ENCODE assay signal across 26 cellular contexts in the genomic region with DNA sequence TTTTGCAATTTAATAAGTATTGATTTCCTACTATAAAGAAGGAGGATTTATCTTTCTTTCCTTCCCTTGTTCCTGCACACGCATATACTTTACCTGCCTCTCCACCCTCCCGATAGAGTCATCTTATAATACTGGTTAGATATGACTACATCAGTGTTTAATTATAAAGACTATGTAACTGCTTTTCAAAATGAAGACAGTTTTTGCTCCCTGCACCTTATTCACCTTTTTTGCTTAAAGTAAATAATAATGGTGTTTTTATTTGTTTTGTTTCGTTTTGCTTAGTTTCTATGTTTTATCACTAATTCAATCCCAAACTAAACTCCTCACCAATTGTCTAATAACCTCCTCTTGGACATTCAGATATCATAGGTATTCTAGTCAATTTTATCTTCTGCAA.
"Had no signal": no experiment of that assay in that cellular context is flagged by ENCODE, and none has a peak within 500 bp of the region (broad histone marks: within the 10 kb centered on the region; RNA-seq: fewer than 3 reads in every experiment).

No MANE protein-coding gene starts in this region.

- FAIRE-seq: urothelium cell line had no signal

- ATAC-seq: stimulated activated effector memory CD8-positive, alpha-beta T cell treated with anti-CD3 and anti-CD28 coated beads, Interleukin-12 subunit alpha, Interleukin-12 subunit beta, amount 100 ng/mL, for 72 hours; stimulated activated memory B cell treated with anti-CD40 and anti-IgM and Interleukin-4, amounts not matched to agents 10 μg/mL and 1 μg/mL and 100 μg/mL, for 72 hours; stimulated activated naive B cell treated with anti-CD40 and anti-IgM and Interleukin-4, amounts not matched to agents 10 μg/mL and 1 μg/mL and 100 μg/mL, for 72 hours; stimulated activated naive CD8-positive, alpha-beta T cell treated with anti-CD3 and anti-CD28 coated beads, Interleukin-15, amount 100 ng/mL, for 72 hours; stimulated activated naive CD8-positive, alpha-beta T cell treated with anti-CD3 and anti-CD28 coated beads, Interleukin-15, Interleukin-2, amounts not matched to agents 100 U/mL and 50 U/mL, for 24 hours; upper lobe of right lung had no signal

- DNase-seq: stimulated activated CD4-positive, alpha-beta T cell treated with anti-CD3 and anti-CD28 coated beads, Interleukin-2, amount 100 ng/mL, for 48 hours; stimulated activated CD4-positive, alpha-beta T cell treated with anti-CD3 and anti-CD28 coated beads, Interleukin-4, amount 100 ng/mL, for 1 hour; stimulated activated CD4-positive, alpha-beta T cell treated with anti-CD3 and anti-CD28 coated beads, Interleukin-4, amount 100 ng/mL, for 24 hours; stimulated activated CD4-positive, alpha-beta T cell treated with anti-CD3 and anti-CD28 coated beads, Interleukin-4, amount 100 ng/mL, for 4 hours; stimulated activated CD8-positive, alpha-beta memory T cell treated with anti-CD3 and anti-CD28 coated beads, Interleukin-4, amount 100 ng/mL, for 48 hours; stimulated activated naive B cell treated with anti-CD40 and anti-IgM and Interleukin-4, amounts not matched to agents 10 μg/mL and 1 μg/mL and 100 μg/mL, for 72 hours; stimulated activated naive CD4-positive, alpha-beta T cell; stimulated activated naive CD4-positive, alpha-beta T cell treated with Interleukin-2 at 50 U/mL for 16 hours; stimulated activated naive CD8-positive, alpha-beta T cell treated with anti-CD3 and anti-CD28 coated beads, Interleukin-15, amount 100 ng/mL, for 72 hours; stimulated activated naive CD8-positive, alpha-beta T cell treated with anti-CD3 and anti-CD28 coated beads, Interleukin-15, Interleukin-2, amounts not matched to agents 100 U/mL and 50 U/mL, for 24 hours; stomach; substantia nigra; testis; thyroid gland; tibial artery; transverse colon; upper lobe of left lung; upper lobe of right lung; uterus had no signal

- H3K9me3 ChIP-seq: suprapubic skin, testis, thyroid gland, transverse colon, upper lobe of right lung, uterus, vagina had no signal

- H3K4me3 ChIP-seq: stomach, suprapubic skin, testis, thoracic aorta, thyroid gland, tibial artery, tibial nerve, transverse colon, upper lobe of left lung, upper lobe of right lung, uterus, vagina had no signal

- H3K27ac ChIP-seq: stomach, suprapubic skin, testis, thoracic aorta, thyroid gland, tibial artery, tibial nerve, transverse colon, upper lobe of left lung, upper lobe of right lung, uterus, vagina had no signal

- H3K4me1 ChIP-seq: stomach, suprapubic skin, testis, thyroid gland, tibial artery, tibial nerve, transverse colon, upper lobe of left lung, upper lobe of right lung, uterus, vagina had no signal
